8 cellular contexts compared by ENCODE assay signal in genomic region chr15:82540055-82540983, GRCh38. TPM values are rescaled to one million over a fixed set of nuclear protein-coding genes. Genes with fewer than 3 reads are reported as not detected.
DNase-seq lines count a peak whose midpoint lies in the region; ATAC-seq and TF ChIP-seq lines count a peak whose summit lies in the region.

Gene RPS17 (minus strand): TSS chr15:82540457. CDS start chr15:82540428, 29 bp downstream.

- peak within 1 kb of the TSS; percentile 97 for H3K4me3 Mint-ChIP-seq in CD8-positive, alpha-beta T cell
- H3K4me3 Mint-ChIP-seq in natural killer cell: peak within 1 kb of the TSS; percentile 96
- H3K4me3 Mint-ChIP-seq in stimulated activated naive CD8-positive, alpha-beta T cell treated with anti-CD3 and anti-CD28 coated beads, Interleukin-15, amount 100 ng/mL, for 72 hours: peak within 1 kb of the TSS; percentile 92 to 95

- peak; percentile 97 to 100 (median 98) for DNase-seq in CD8-positive, alpha-beta T cell
- DNase-seq in HuH-7.5 (ENCODE audit: low spot score) (peak; percentile 97), esophagus muscularis mucosa (ENCODE audit: extremely low spot score) (peak; percentile 98), natural killer cell (peak; percentile 99), cortex of kidney (lab: John Stamatoyannopoulos, UW) (no peak)
- DNase-seq in activated CD8-positive, alpha-beta memory T cell treated with anti-CD3 and anti-CD28 coated beads, Interleukin-2, amount 50 U/mL, for 24 hours (ENCODE audit: extremely low read depth): peak; percentile 91
- peak; percentile 99 to 100 for DNase-seq in stimulated activated naive CD8-positive, alpha-beta T cell treated with anti-CD3 and anti-CD28 coated beads, Interleukin-15, amount 100 ng/mL, for 72 hours

- H3K36me3 Mint-ChIP-seq in CD8-positive, alpha-beta T cell: peaks cover 53% of the 10 kb centered on the region
- H3K36me3 Mint-ChIP-seq in natural killer cell: peaks cover 12% of the 10 kb centered on the region

- peaks cover 20% of the 10 kb centered on the region for H3K4me1 ChIP-seq in CD8-positive, alpha-beta T cell (ENCODE audit: insufficient read depth, low read length)
- H3K4me1 ChIP-seq in esophagus muscularis mucosa: peaks cover 29 to 40% (median 35%) of the 10 kb centered on the region in 4 donors

- TF ChIP-seq EP300 in esophagus muscularis mucosa (IDR thresholded peaks at IDR 0.05): no peak

- H3K27me3 Mint-ChIP-seq in CD8-positive, alpha-beta T cell (ENCODE audit: low read depth): no peaks in the 10 kb centered on the region
- H3K27me3 Mint-ChIP-seq in natural killer cell (ENCODE audit: low read depth in 2 of 2): peaks cover 0 to 4% of the 10 kb centered on the region in 2 donors
- no peaks in the 10 kb centered on the region for H3K27me3 Mint-ChIP-seq in stimulated activated naive CD8-positive, alpha-beta T cell treated with anti-CD3 and anti-CD28 coated beads, Interleukin-15, amount 100 ng/mL, for 72 hours

- TF ChIP-seq CTCF in CD8-positive, alpha-beta T cell (IDR thresholded peaks at IDR 0.05): peak; percentile 98
- peak; percentile 97 to 100 (median 99) for TF ChIP-seq CTCF in esophagus muscularis mucosa (IDR thresholded peaks at IDR 0.05)
- TF ChIP-seq CTCF in natural killer cell (IDR thresholded peaks at IDR 0.05): peak; percentile 97

- POLR2A ChIA-PET in CD8-positive, alpha-beta T cell (lab: Charles Lee): interaction anchor here (0.6 to 3.0 kb wide), 14 partner anchors 10 to 527 kb away, joined by 3 to 18 read pairs (median 5); partner anchors contain the start of genes BTBD1, C15orf40, RAMAC and WHAMM

- ATAC-seq in CD8-positive, alpha-beta T cell: peak; percentile 92
- ATAC-seq in GM21447 (IDR thresholded peaks at IDR 0.05; ENCODE audit: unreplicated experiment) (peak; percentile 94), natural killer cell (peak; percentile 94 to 100 (median 94))
- peak; percentile 95 for ATAC-seq in stimulated activated naive CD8-positive, alpha-beta T cell treated with anti-CD3 and anti-CD28 coated beads, Interleukin-15, amount 100 ng/mL, for 72 hours

- no peaks in the 10 kb centered on the region for H3K9me3 ChIP-seq in CD8-positive, alpha-beta T cell (ENCODE audit: low read length)
- no peaks in the 10 kb centered on the region for H3K9me3 ChIP-seq in esophagus muscularis mucosa

- peak within 1 kb of the TSS; percentile 86 for H3K27ac ChIP-seq in CD8-positive, alpha-beta T cell (ENCODE audit: low read depth, low read length)
- peak within 1 kb of the TSS; percentile 88 to 96 (median 94) for H3K27ac ChIP-seq in esophagus muscularis mucosa (replicated peaks in 1 of 4)

- peaks cover 33% of the 10 kb centered on the region for H3K4me1 Mint-ChIP-seq in CD8-positive, alpha-beta T cell (ENCODE audit: low read depth)
- peaks cover 35 to 44% of the 10 kb centered on the region in 2 donors for H3K4me1 Mint-ChIP-seq in natural killer cell
- H3K4me1 Mint-ChIP-seq in stimulated activated naive CD8-positive, alpha-beta T cell treated with anti-CD3 and anti-CD28 coated beads, Interleukin-15, amount 100 ng/mL, for 72 hours: peaks cover 53% of the 10 kb centered on the region

- H3K9me3 Mint-ChIP-seq in CD8-positive, alpha-beta T cell: no peaks in the 10 kb centered on the region
- no peaks in the 10 kb centered on the region for H3K9me3 Mint-ChIP-seq in natural killer cell
- no peaks in the 10 kb centered on the region for H3K9me3 Mint-ChIP-seq in stimulated activated naive CD8-positive, alpha-beta T cell treated with anti-CD3 and anti-CD28 coated beads, Interleukin-15, amount 100 ng/mL, for 72 hours

- peak within 1 kb of the TSS; percentile 75 for H3K4me3 ChIP-seq in CD8-positive, alpha-beta T cell (ENCODE audit: low read depth, low read length)
- peak within 1 kb of the TSS; percentile 82 to 89 (median 84) for H3K4me3 ChIP-seq in esophagus muscularis mucosa

- intact Hi-C loops in CD8-positive, alpha-beta T cell (cut with DNase I, micrococcal nuclease): loop anchor here (1.0 to 5.0 kb wide), 14 partner anchors 107 to 1538 kb away; partner anchors contain the start of genes BTBD1 (in 2 of the 2), C15orf40 (in 2 of the 2), RAMAC (in 2 of the 2) and AP3B2 (in 1 of the 2)
- intact Hi-C loops in esophagus muscularis mucosa (cut with DNase I): loop anchor here (5.0 kb wide), 1 partner anchor 207 kb away; no protein-coding TSS in a partner anchor
- intact Hi-C loops in natural killer cell (cut with micrococcal nuclease): loop anchor here (1.0 kb wide), 2 partner anchors 271 to 446 kb away; partner anchors contain the start of gene RAMAC

- H3K27ac Mint-ChIP-seq in CD8-positive, alpha-beta T cell: peak within 1 kb of the TSS; percentile 97
- peak within 1 kb of the TSS; percentile 92 to 95 for H3K27ac Mint-ChIP-seq in natural killer cell
- H3K27ac Mint-ChIP-seq in stimulated activated naive CD8-positive, alpha-beta T cell treated with anti-CD3 and anti-CD28 coated beads, Interleukin-15, amount 100 ng/mL, for 72 hours: peak within 1 kb of the TSS; percentile 99

- peak; percentile 85 for TF ChIP-seq POLR2A in esophagus muscularis mucosa (IDR thresholded peaks at IDR 0.05; ENCODE audit: low read depth)

- H3K27me3 ChIP-seq in CD8-positive, alpha-beta T cell (ENCODE audit: insufficient read depth, low read length): no peaks in the 10 kb centered on the region
- H3K27me3 ChIP-seq in esophagus muscularis mucosa: no peaks in the 10 kb centered on the region

- WGBS in esophagus muscularis mucosa: under 1% methylated on average over 31 of the region's 81 CpGs

- CTCF ChIA-PET in CD8-positive, alpha-beta T cell (lab: Charles Lee): interaction anchor here (0.8 to 2.4 kb wide), 7 partner anchors 9 to 460 kb away, joined by 3 to 26 read pairs (median 4); no protein-coding TSS in a partner anchor

- peaks cover 26% of the 10 kb centered on the region for H3K36me3 ChIP-seq in CD8-positive, alpha-beta T cell (ENCODE audit: insufficient read depth, low read length)
- H3K36me3 ChIP-seq in esophagus muscularis mucosa: peaks cover 35 to 49% (median 40%) of the 10 kb centered on the region in 4 donors

RNA-seq across cellular contexts. Expression of gene RPS17, which starts in this region (rescaled TPM):
- total RNA-seq in CD8-positive, alpha-beta T cell: 1,000 to 10,000 TPM; 3,034 to 3,037 TPM
- total RNA-seq in esophagus muscularis mucosa: 1,000 to 10,000 TPM; 1,410 to 2,934 (median 1,998) TPM
- total RNA-seq in natural killer cell: 1,000 to 10,000 TPM; 1,035 to 1,314 (median 1,130) TPM
